Comparison of ENCODE assay signal across 17 cellular contexts in genomic region chr12:69508581-69508980, GRCh38.
"Had no signal": no experiment of that assay in that cellular context is flagged by ENCODE, and none has a peak within 500 bp of the region (broad histone marks: within the 10 kb centered on the region; RNA-seq: fewer than 3 reads in every experiment).

No MANE protein-coding gene starts in this region.

- H3K9me3 Mint-ChIP-seq: activated naive CD4-positive, alpha-beta T cell treated with anti-CD3 and anti-CD28 coated beads, Interleukin-2, amount 10 ng/mL, durations not matched to agents 7 days and 5 days; activated T-helper 17 cell treated with anti-CD3 and anti-CD28 coated beads, Interleukin-2, amount 50 U/mL, for 72 hours; central memory CD8-positive, alpha-beta T cell; dendritic cell treated with granulocyte-macrophage colony-stimulating factor and Interleukin-4, amounts not matched to agents 40 ng/mL and 50 ng/mL, for 4 days; effector memory CD8-positive, alpha-beta T cell had no signal

- H3K9me3 ChIP-seq: gastroesophageal sphincter, left lung, ovary, tibial artery, uterus had no signal

- DNase-seq: activated CD4-positive, alpha-beta T cell treated with anti-CD3 and anti-CD28 coated beads for 36 hours; activated CD8-positive, alpha-beta T cell treated with anti-CD3 and anti-CD28 coated beads, Interleukin-2, amount 10 ng/mL, durations not matched to agents 7 days and 5 days; activated naive CD4-positive, alpha-beta T cell treated with anti-CD3 and anti-CD28 coated beads, Interleukin-2, amount 10 ng/mL, durations not matched to agents 7 days and 5 days; effector memory CD8-positive, alpha-beta T cell; islet precursor cell; left lung; ovary; retina; T-helper 9 cell; tibial artery; uterus; WERI-Rb-1 had no signal

- H3K27ac Mint-ChIP-seq: activated CD4-positive, alpha-beta T cell treated with anti-CD3 and anti-CD28 coated beads for 36 hours; activated CD8-positive, alpha-beta T cell treated with anti-CD3 and anti-CD28 coated beads, Interleukin-2, amount 10 ng/mL, durations not matched to agents 7 days and 5 days; activated naive CD4-positive, alpha-beta T cell treated with anti-CD3 and anti-CD28 coated beads, Interleukin-2, amount 10 ng/mL, durations not matched to agents 7 days and 5 days; activated T-helper 17 cell treated with anti-CD3 and anti-CD28 coated beads, Interleukin-2, amount 50 U/mL, for 72 hours; dendritic cell treated with granulocyte-macrophage colony-stimulating factor and Interleukin-4, amounts not matched to agents 40 ng/mL and 50 ng/mL, for 4 days had no signal

- H3K36me3 Mint-ChIP-seq: activated naive CD4-positive, alpha-beta T cell treated with anti-CD3 and anti-CD28 coated beads, Interleukin-2, amount 10 ng/mL, durations not matched to agents 7 days and 5 days had no signal

- H3K27me3 Mint-ChIP-seq: activated CD4-positive, alpha-beta T cell treated with anti-CD3 and anti-CD28 coated beads for 36 hours; activated naive CD4-positive, alpha-beta T cell treated with anti-CD3 and anti-CD28 coated beads, Interleukin-2, amount 10 ng/mL, durations not matched to agents 7 days and 5 days; activated T-helper 17 cell treated with anti-CD3 and anti-CD28 coated beads, Interleukin-2, amount 50 U/mL, for 72 hours; central memory CD8-positive, alpha-beta T cell; dendritic cell treated with granulocyte-macrophage colony-stimulating factor and Interleukin-4, amounts not matched to agents 40 ng/mL and 50 ng/mL, for 4 days; effector memory CD8-positive, alpha-beta T cell had no signal

- H3K36me3 ChIP-seq: gastroesophageal sphincter, left lung, ovary, tibial artery, uterus, WERI-Rb-1 had no signal

- ATAC-seq: activated CD4-positive, alpha-beta T cell treated with anti-CD3 and anti-CD28 coated beads for 36 hours; activated CD8-positive, alpha-beta T cell treated with anti-CD3 and anti-CD28 coated beads, Interleukin-2, amount 10 ng/mL, durations not matched to agents 7 days and 5 days; activated T-helper 17 cell treated with anti-CD3 and anti-CD28 coated beads, Interleukin-2, amount 50 U/mL, for 72 hours; effector memory CD8-positive, alpha-beta T cell; gastroesophageal sphincter; left lung had no signal

- H3K4me3 ChIP-seq: gastroesophageal sphincter, left lung, ovary, tibial artery, uterus had no signal

- H3K4me3 Mint-ChIP-seq: activated CD4-positive, alpha-beta T cell treated with anti-CD3 and anti-CD28 coated beads for 36 hours; activated CD8-positive, alpha-beta T cell treated with anti-CD3 and anti-CD28 coated beads, Interleukin-2, amount 10 ng/mL, durations not matched to agents 7 days and 5 days; activated naive CD4-positive, alpha-beta T cell treated with anti-CD3 and anti-CD28 coated beads, Interleukin-2, amount 10 ng/mL, durations not matched to agents 7 days and 5 days; activated T-helper 17 cell treated with anti-CD3 and anti-CD28 coated beads, Interleukin-2, amount 50 U/mL, for 72 hours; central memory CD8-positive, alpha-beta T cell; dendritic cell treated with granulocyte-macrophage colony-stimulating factor and Interleukin-4, amounts not matched to agents 40 ng/mL and 50 ng/mL, for 4 days; effector memory CD8-positive, alpha-beta T cell had no signal

- H3K27ac ChIP-seq: epithelial cell of prostate, gastroesophageal sphincter, left lung, ovary, tibial artery, uterus, WERI-Rb-1 had no signal

- H3K27me3 ChIP-seq: gastroesophageal sphincter, left lung, ovary, tibial artery, uterus had no signal
